In the genomic region with DNA sequence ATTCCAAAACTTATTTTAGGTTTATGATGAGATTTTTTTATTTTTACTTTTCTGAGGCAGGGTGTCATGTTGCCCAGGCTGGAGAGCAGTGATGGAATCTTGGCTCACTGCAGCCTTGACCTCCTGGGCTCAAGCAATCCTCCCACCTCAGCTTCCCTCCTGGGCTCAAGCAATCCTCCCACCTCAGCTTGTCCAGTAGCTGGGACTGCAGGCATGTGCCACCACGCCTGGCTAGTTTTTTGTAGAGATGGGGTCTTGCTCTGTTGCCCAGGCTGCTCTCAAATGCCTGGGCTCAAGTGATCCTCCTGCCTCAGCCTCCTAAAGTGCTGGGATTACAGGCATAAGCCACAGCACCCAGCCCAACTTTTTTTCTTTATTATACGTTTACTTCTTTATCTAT, we compare ENCODE assay signal across 17 cellular contexts. TPM values are rescaled to one million over a fixed set of nuclear protein-coding genes. Genes with fewer than 3 reads are reported as not detected.
DNase-seq lines count a peak whose midpoint lies in the region; ATAC-seq and TF ChIP-seq lines count a peak whose summit lies in the region.
"Had no signal": no experiment of that assay in that cellular context is flagged by ENCODE, and none has a peak within 500 bp of the region (broad histone marks: within the 10 kb centered on the region; RNA-seq: fewer than 3 reads in every experiment).

No MANE protein-coding gene starts in this region.

- H3K27ac Mint-ChIP-seq in activated CD8-positive, alpha-beta memory T cell treated with anti-CD3 and anti-CD28 coated beads, Interleukin-2, amount 10 ng/mL, durations not matched to agents 7 days and 5 days, result peak overlapping the region; percentile 67

- H3K9me3 Mint-ChIP-seq in activated CD8-positive, alpha-beta memory T cell treated with anti-CD3 and anti-CD28 coated beads, Interleukin-2, amount 10 ng/mL, durations not matched to agents 7 days and 5 days (ENCODE audit: low read depth), result no peaks in the 10 kb centered on the region

- H2AK5ac ChIP-seq in mesenchymal stem cell (ENCODE audit: low read length, severe bottlenecking), result no peak overlapping the region

- peaks cover 23 to 60% of the 10 kb centered on the region in 2 experiments for H3K36me3 ChIP-seq in mesenchymal stem cell (ENCODE audit: control insufficient read depth in 1 of 2, insufficient read depth in 2 of 2, low read depth in 1 of 2, low read length in 2 of 2)
- peaks cover 17 to 25% (median 18%) of the 10 kb centered on the region in 3 donors for H3K36me3 ChIP-seq in tibial artery

- no peak overlapping the region for H3K4me2 ChIP-seq in mesenchymal stem cell (ENCODE audit: low read length, poor library complexity, severe bottlenecking)

- H2BK5ac ChIP-seq in mesenchymal stem cell (ENCODE audit: low read depth, low read length, poor library complexity, severe bottlenecking), result no peak overlapping the region

- no peaks in the 10 kb centered on the region for H3K27me3 Mint-ChIP-seq in activated CD8-positive, alpha-beta memory T cell treated with anti-CD3 and anti-CD28 coated beads, Interleukin-2, amount 10 ng/mL, durations not matched to agents 7 days and 5 days

- H3K18ac ChIP-seq in mesenchymal stem cell (ENCODE audit: low read depth in 1 of 2, low read length in 2 of 2), result no peak overlapping the region

- H3K27ac ChIP-seq in right cardiac atrium (ENCODE audit: low read length) (peak overlapping the region; percentile 64), mesenchymal stem cell (ENCODE audit: low read length, poor library complexity, severe bottlenecking) (no peak overlapping the region), tibial artery (peak overlapping the region; percentile 42 to 92), dorsolateral prefrontal cortex (no peak overlapping the region)
- H3K27ac ChIP-seq: pancreas had no signal

- 55% methylated on average over 2 of the region's 2 CpGs for WGBS in right cardiac atrium
- whole genome bisulfite sequencing in mesenchymal stem cell, result 100% methylated on average over 1 of the region's 2 CpGs

- no peak overlapping the region for H4K91ac ChIP-seq in mesenchymal stem cell (ENCODE audit: low read length)

- H3K4ac ChIP-seq in mesenchymal stem cell (ENCODE audit: low read depth in 1 of 2, low read length in 2 of 2), result no peak overlapping the region

- H3K4me1 Mint-ChIP-seq in activated CD8-positive, alpha-beta memory T cell treated with anti-CD3 and anti-CD28 coated beads, Interleukin-2, amount 10 ng/mL, durations not matched to agents 7 days and 5 days, result peaks cover 63% of the 10 kb centered on the region

- DNase-seq in right cardiac atrium (no peak), Right ventricle myocardium inferior (ENCODE audit: missing footprints) (no peak), mesenchymal stem cell (no peak), tibial artery (peak in 1 of 2 donors; percentile 52), dorsolateral prefrontal cortex (no peak), SW 1271 (lab: John Stamatoyannopoulos, UW) (no peak)
- DNase-seq in activated CD8-positive, alpha-beta memory T cell treated with anti-CD3 and anti-CD28 coated beads, Interleukin-2, amount 10 ng/mL, durations not matched to agents 7 days and 5 days, result peak; percentile 27
- DNase-seq: DMS 273 treated with DMSO at 0.1 percent for 48 hours; heart left ventricle; kidney; NCI-H1417; pancreas; Right ventricle myocardium superior; stimulated activated CD4-positive, alpha-beta T cell treated with anti-CD3 and anti-CD28 coated beads, Interleukin-4, amount 100 ng/mL, for 4 hours; T1000; trophoblast cell had no signal

- peaks cover 13% of the 10 kb centered on the region for H3K4me1 ChIP-seq in right cardiac atrium (ENCODE audit: control insufficient read depth, insufficient read depth, low read length)
- peaks cover 9% of the 10 kb centered on the region for H3K4me1 ChIP-seq in mesenchymal stem cell (ENCODE audit: control insufficient read depth, insufficient read depth, low read depth, low read length)
- peaks cover 0 to 52% (median 31%) of the 10 kb centered on the region in 4 donors for H3K4me1 ChIP-seq in tibial artery

- TF ChIP-seq CTCF in tibial artery (IDR thresholded peaks at IDR 0.05), result no peak
- TF ChIP-seq CTCF in dorsolateral prefrontal cortex (IDR thresholded peaks at IDR 0.05 in 54 of 56, conservative IDR thresholded peaks at IDR 0.05 in 2 of 56; ENCODE audit: low read depth in 1 of 56, partially characterized antibody in 56 of 56), result no peak

- no peak overlapping the region for H2BK120ac ChIP-seq in mesenchymal stem cell (ENCODE audit: low read depth, low read length)

- H3K36me3 Mint-ChIP-seq in activated CD8-positive, alpha-beta memory T cell treated with anti-CD3 and anti-CD28 coated beads, Interleukin-2, amount 10 ng/mL, durations not matched to agents 7 days and 5 days, result peaks cover 70% of the 10 kb centered on the region

- peaks cover 11% of the 10 kb centered on the region for H3K79me1 ChIP-seq in mesenchymal stem cell (replicated peaks; ENCODE audit: low read length, poor library complexity, severe bottlenecking)

- no peak overlapping the region for H3K23ac ChIP-seq in mesenchymal stem cell (ENCODE audit: low read length in 2 of 2)

- no peak overlapping the region for H3K14ac ChIP-seq in mesenchymal stem cell (ENCODE audit: low read length in 2 of 2)

- no peak overlapping the region for H2BK15ac ChIP-seq in mesenchymal stem cell (ENCODE audit: low read depth, poor library complexity, severe bottlenecking)

- peak overlapping the region; percentile 30 for H4K8ac ChIP-seq in mesenchymal stem cell (ENCODE audit: low read length)

- H3K4me3 Mint-ChIP-seq in activated CD8-positive, alpha-beta memory T cell treated with anti-CD3 and anti-CD28 coated beads, Interleukin-2, amount 10 ng/mL, durations not matched to agents 7 days and 5 days, result no peak overlapping the region

- no peak overlapping the region for H3K4me3 ChIP-seq in right cardiac atrium (ENCODE audit: low read length)
- H3K4me3 ChIP-seq in mesenchymal stem cell (ENCODE audit: insufficient read depth in 1 of 2, low read depth in 1 of 2, low read length in 2 of 2), result no peak overlapping the region
- no peak overlapping the region for H3K4me3 ChIP-seq in tibial artery
- H3K4me3 ChIP-seq in dorsolateral prefrontal cortex, result no peak overlapping the region
- H3K4me3 ChIP-seq: heart left ventricle, pancreas had no signal

- H3K9me3 ChIP-seq in right cardiac atrium (ENCODE audit: control insufficient read depth, low read length) (no peaks in the 10 kb centered on the region), mesenchymal stem cell (ENCODE audit: control insufficient read depth, low read length) (no peaks in the 10 kb centered on the region), tibial artery (no peaks in the 10 kb centered on the region)
- H3K9me3 ChIP-seq: heart left ventricle, pancreas had no signal

- CTCF ChIA-PET in activated CD8-positive, alpha-beta memory T cell treated with anti-CD3 and anti-CD28 coated beads, Interleukin-2, amount 10 ng/mL, durations not matched to agents 7 days and 5 days (lab: Charles Lee), result interaction anchor here (1.0 to 1.7 kb wide), 4 partner anchors 22 to 424 kb away, joined by 3 to 6 read pairs (median 4); no protein-coding TSS in a partner anchor

- H3K9ac ChIP-seq in mesenchymal stem cell (ENCODE audit: low read length), result no peak overlapping the region

- H2AFZ ChIP-seq in mesenchymal stem cell (ENCODE audit: low read depth, low read length), result no peak overlapping the region

- intact Hi-C loops in right cardiac atrium (cut with DNase I) (no loop called here), Right ventricle myocardium inferior (cut with DNase I) (no loop called here), tibial artery (cut with DNase I; ENCODE audit: low total_unique reads) (no loop called here), dorsolateral prefrontal cortex (cut with DNase I) (no loop called here)

- H2BK12ac ChIP-seq in mesenchymal stem cell (ENCODE audit: low read length in 2 of 2), result no peak overlapping the region

- H3K27me3 ChIP-seq in right cardiac atrium (ENCODE audit: control insufficient read depth, insufficient read depth) (no peaks in the 10 kb centered on the region), mesenchymal stem cell (ENCODE audit: control insufficient read depth in 1 of 2, insufficient read depth in 1 of 2, low read length in 2 of 2) (no peaks in the 10 kb centered on the region), tibial artery (no peaks in the 10 kb centered on the region), dorsolateral prefrontal cortex (no peaks in the 10 kb centered on the region)
- H3K27me3 ChIP-seq: heart left ventricle, pancreas had no signal

- ATAC-seq in right cardiac atrium (no peak), Right ventricle myocardium inferior (no peak), HG03280 (IDR thresholded peaks at IDR 0.05; ENCODE audit: unreplicated experiment) (no peak)
- ATAC-seq in activated CD8-positive, alpha-beta memory T cell treated with anti-CD3 and anti-CD28 coated beads, Interleukin-2, amount 10 ng/mL, durations not matched to agents 7 days and 5 days, result no peak
- ATAC-seq: heart left ventricle, pancreas had no signal

RNA-seq across cellular contexts. Expression of gene DYNLT1, which starts 6.2 kb away (rescaled TPM):
- 100 to 1,000 TPM in 3 of 4 donors, 10 to 100 TPM in 1; 97.7 to 115 (median 105) TPM for total RNA-seq in right cardiac atrium
- polyA plus RNA-seq in right cardiac atrium, result 148 TPM
- 145 TPM for total RNA-seq in Right ventricle myocardium inferior
- 100 to 1,000 TPM; 109 to 120 TPM for total RNA-seq in activated CD8-positive, alpha-beta memory T cell treated with anti-CD3 and anti-CD28 coated beads, Interleukin-2, amount 10 ng/mL, durations not matched to agents 7 days and 5 days
- polyA plus RNA-seq in mesenchymal stem cell (2013, experiment 1 of 2), result 187 TPM
- polyA plus RNA-seq in mesenchymal stem cell (2013, experiment 2 of 2), result 199 TPM
- 10 to 100 TPM; 22.6 to 58.2 (median 34.6) TPM for total RNA-seq in dorsolateral prefrontal cortex

RNA-seq across cellular contexts. Expression of gene SYTL3, which starts 11.5 kb away (rescaled TPM):
- total RNA-seq in right cardiac atrium (10 to 100 TPM in 2 of 4 donors, 1 to 10 TPM in 2; 5.1 to 10.4 (median 10.0) TPM), Right ventricle myocardium inferior (10.8 TPM), dorsolateral prefrontal cortex (1 to 10 TPM in 110 of 120 experiments, under 1 TPM in 10; 0.46 to 8.3 (median 1.9) TPM)
- 5.0 TPM for polyA plus RNA-seq in right cardiac atrium
- total RNA-seq in activated CD8-positive, alpha-beta memory T cell treated with anti-CD3 and anti-CD28 coated beads, Interleukin-2, amount 10 ng/mL, durations not matched to agents 7 days and 5 days, result 100 to 1,000 TPM; 106 to 112 TPM
- 2.1 TPM for polyA plus RNA-seq in mesenchymal stem cell (2013, experiment 1 of 2)
- 2.3 TPM for polyA plus RNA-seq in mesenchymal stem cell (2013, experiment 2 of 2)

Comparison
In these comparisons a context has a peak if more than half of its experiments do, and no peak if none do; other contexts are left out.
1. H3K27ac ChIP-seq: peak in right cardiac atrium (single experiment) and tibial artery (2 of 2); none in mesenchymal stem cell (single experiment) and dorsolateral prefrontal cortex (0 of 59).